ENCODE assay signal across 22 cellular contexts in genomic region chr5:95441631-95442030, GRCh38. TPM values are rescaled to one million over a fixed set of nuclear protein-coding genes. Genes with fewer than 3 reads are reported as not detected.
DNase-seq lines count a peak whose midpoint lies in the region; ATAC-seq and TF ChIP-seq lines count a peak whose summit lies in the region.
"Had no signal": no experiment of that assay in that cellular context is flagged by ENCODE, and none has a peak within 500 bp of the region (broad histone marks: within the 10 kb centered on the region; RNA-seq: fewer than 3 reads in every experiment).

No MANE protein-coding gene starts in this region.

- no peak for ATAC-seq in HG02763 (IDR thresholded peaks at IDR 0.05; ENCODE audit: unreplicated experiment)
- ATAC-seq: CD8-positive, alpha-beta T cell had no signal

- TF ChIP-seq CTCF in WERI-Rb-1 (IDR thresholded peaks at IDR 0.05; ENCODE audit: low read depth, low read length), result no peak

- H3K4me1 Mint-ChIP-seq in activated T-helper 2 cell treated with anti-CD3 and anti-CD28 coated beads, Interferon-gamma antibody, Interleukin-2, Interleukin-4, amounts not matched to agents 10 μg/mL and 5 μg/mL and 100 μg/mL, durations not matched to agents 14 hours and 24 hours and 36 hours (ENCODE audit: low read depth), result no peaks in the 10 kb centered on the region

- no peaks in the 10 kb centered on the region for H3K36me3 Mint-ChIP-seq in activated T-helper 2 cell treated with anti-CD3 and anti-CD28 coated beads, Interferon-gamma antibody, Interleukin-2, Interleukin-4, amounts not matched to agents 10 μg/mL and 5 μg/mL and 100 μg/mL, durations not matched to agents 14 hours and 24 hours and 36 hours (ENCODE audit: low read depth)
- H3K36me3 Mint-ChIP-seq: CD4-positive, CD25-positive, alpha-beta regulatory T cell; CD8-positive, alpha-beta T cell had no signal

- no peak overlapping the region for H3K4me3 Mint-ChIP-seq in activated T-helper 2 cell treated with anti-CD3 and anti-CD28 coated beads, Interferon-gamma antibody, Interleukin-2, Interleukin-4, amounts not matched to agents 10 μg/mL and 5 μg/mL and 100 μg/mL, durations not matched to agents 14 hours and 24 hours and 36 hours (ENCODE audit: low read depth)
- H3K4me3 Mint-ChIP-seq: B cell; CD4-positive, CD25-positive, alpha-beta regulatory T cell; CD8-positive, alpha-beta T cell; HFFc6 had no signal

- DNase-seq in D341Med (ENCODE audit: low spot score), result peak; percentile 55
- DNase-seq in NCI-H69 (lab: John Stamatoyannopoulos, UW), result peak; percentile 21
- DNase-seq in WERI-Rb-1, result peak; percentile 77
- DNase-seq in renal cortical epithelial cell (ENCODE audit: low read depth), result peak; percentile 6
- no peak for DNase-seq in activated T-helper 2 cell treated with anti-CD3 and anti-CD28 coated beads, Interferon-gamma antibody, Interleukin-2, Interleukin-4, amounts not matched to agents 10 μg/mL and 5 μg/mL and 100 μg/mL, durations not matched to agents 14 hours and 24 hours and 36 hours (ENCODE audit: low spot score)
- no peak for DNase-seq in activated effector memory CD4-positive, alpha-beta T cell treated with anti-CD3 and anti-CD28 coated beads, Interleukin-2, amount 50 U/mL, for 16 hours
- DNase-seq: Caco-2; CD4-positive, CD25-positive, alpha-beta regulatory T cell; CD8-positive, alpha-beta T cell; DMS53; DMS79 treated with DMSO at 0.1 percent for 48 hours; GF-D8; GOT3; HFFc6 had no signal

- H3K9me3 ChIP-seq in WERI-Rb-1 (ENCODE audit: severe bottlenecking), result no peaks in the 10 kb centered on the region
- H3K9me3 ChIP-seq: BLaER1, Caco-2, HAP-1 had no signal

- no peaks in the 10 kb centered on the region for H3K9me3 Mint-ChIP-seq in activated T-helper 2 cell treated with anti-CD3 and anti-CD28 coated beads, Interferon-gamma antibody, Interleukin-2, Interleukin-4, amounts not matched to agents 10 μg/mL and 5 μg/mL and 100 μg/mL, durations not matched to agents 14 hours and 24 hours and 36 hours
- H3K9me3 Mint-ChIP-seq: CD8-positive, alpha-beta T cell; HFFc6 had no signal

- no peaks in the 10 kb centered on the region for H3K36me3 ChIP-seq in WERI-Rb-1
- H3K36me3 ChIP-seq: BLaER1, HAP-1 had no signal

- H3K27ac ChIP-seq in WERI-Rb-1, result no peak overlapping the region
- H3K27ac ChIP-seq: 22Rv1, BLaER1, C4-2B had no signal

- no peak overlapping the region for H3K27ac Mint-ChIP-seq in activated T-helper 2 cell treated with anti-CD3 and anti-CD28 coated beads, Interferon-gamma antibody, Interleukin-2, Interleukin-4, amounts not matched to agents 10 μg/mL and 5 μg/mL and 100 μg/mL, durations not matched to agents 14 hours and 24 hours and 36 hours
- H3K27ac Mint-ChIP-seq: B cell; CD4-positive, CD25-positive, alpha-beta regulatory T cell; CD8-positive, alpha-beta T cell; HFFc6 had no signal

- intact Hi-C loops in activated T-helper 2 cell treated with anti-CD3 and anti-CD28 coated beads, Interferon-gamma antibody, Interleukin-2, Interleukin-4, amounts not matched to agents 10 μg/mL and 5 μg/mL and 100 μg/mL, durations not matched to agents 14 hours and 24 hours and 36 hours (cut with micrococcal nuclease), result no loop called here

- H3K27me3 ChIP-seq in WERI-Rb-1 (ENCODE audit: insufficient read depth, low read depth, severe bottlenecking), result no peaks in the 10 kb centered on the region
- H3K27me3 ChIP-seq: BLaER1 had no signal

- peaks cover 24% of the 10 kb centered on the region for H3K27me3 Mint-ChIP-seq in activated T-helper 2 cell treated with anti-CD3 and anti-CD28 coated beads, Interferon-gamma antibody, Interleukin-2, Interleukin-4, amounts not matched to agents 10 μg/mL and 5 μg/mL and 100 μg/mL, durations not matched to agents 14 hours and 24 hours and 36 hours (ENCODE audit: low read depth)

- no peak overlapping the region for H3K4me3 ChIP-seq in WERI-Rb-1 (ENCODE audit: low read depth, low read length)
- H3K4me3 ChIP-seq: BLaER1, HAP-1 had no signal

RNA-seq across cellular contexts. Expression of gene FAM81B, which starts 50.5 kb away (rescaled TPM):
- not detected in 2 replicates for total RNA-seq in renal cortical epithelial cell
- total RNA-seq in activated T-helper 2 cell treated with anti-CD3 and anti-CD28 coated beads, Interferon-gamma antibody, Interleukin-2, Interleukin-4, amounts not matched to agents 10 μg/mL and 5 μg/mL and 100 μg/mL, durations not matched to agents 14 hours and 24 hours and 36 hours, result not detected in 2 replicates
- total RNA-seq: B cell; Caco-2; CD8-positive, alpha-beta T cell; Daoy; G401; HFFc6 had no signal

Comparison
In these comparisons a context has a peak if more than half of its experiments do, and no peak if none do; other contexts are left out.
1. DNase-seq: peak in D341Med (single experiment), NCI-H69 (single experiment), WERI-Rb-1 (single experiment) and renal cortical epithelial cell (single experiment); none in activated T-helper 2 cell treated with anti-CD3 and anti-CD28 coated beads, Interferon-gamma antibody, Interleukin-2, Interleukin-4, amounts not matched to agents 10 μg/mL and 5 μg/mL and 100 μg/mL, durations not matched to agents 14 hours and 24 hours and 36 hours (single experiment) and activated effector memory CD4-positive, alpha-beta T cell treated with anti-CD3 and anti-CD28 coated beads, Interleukin-2, amount 50 U/mL, for 16 hours (single experiment).